Comparison of ENCODE assay signal across 1 cellular context in the genomic region with DNA sequence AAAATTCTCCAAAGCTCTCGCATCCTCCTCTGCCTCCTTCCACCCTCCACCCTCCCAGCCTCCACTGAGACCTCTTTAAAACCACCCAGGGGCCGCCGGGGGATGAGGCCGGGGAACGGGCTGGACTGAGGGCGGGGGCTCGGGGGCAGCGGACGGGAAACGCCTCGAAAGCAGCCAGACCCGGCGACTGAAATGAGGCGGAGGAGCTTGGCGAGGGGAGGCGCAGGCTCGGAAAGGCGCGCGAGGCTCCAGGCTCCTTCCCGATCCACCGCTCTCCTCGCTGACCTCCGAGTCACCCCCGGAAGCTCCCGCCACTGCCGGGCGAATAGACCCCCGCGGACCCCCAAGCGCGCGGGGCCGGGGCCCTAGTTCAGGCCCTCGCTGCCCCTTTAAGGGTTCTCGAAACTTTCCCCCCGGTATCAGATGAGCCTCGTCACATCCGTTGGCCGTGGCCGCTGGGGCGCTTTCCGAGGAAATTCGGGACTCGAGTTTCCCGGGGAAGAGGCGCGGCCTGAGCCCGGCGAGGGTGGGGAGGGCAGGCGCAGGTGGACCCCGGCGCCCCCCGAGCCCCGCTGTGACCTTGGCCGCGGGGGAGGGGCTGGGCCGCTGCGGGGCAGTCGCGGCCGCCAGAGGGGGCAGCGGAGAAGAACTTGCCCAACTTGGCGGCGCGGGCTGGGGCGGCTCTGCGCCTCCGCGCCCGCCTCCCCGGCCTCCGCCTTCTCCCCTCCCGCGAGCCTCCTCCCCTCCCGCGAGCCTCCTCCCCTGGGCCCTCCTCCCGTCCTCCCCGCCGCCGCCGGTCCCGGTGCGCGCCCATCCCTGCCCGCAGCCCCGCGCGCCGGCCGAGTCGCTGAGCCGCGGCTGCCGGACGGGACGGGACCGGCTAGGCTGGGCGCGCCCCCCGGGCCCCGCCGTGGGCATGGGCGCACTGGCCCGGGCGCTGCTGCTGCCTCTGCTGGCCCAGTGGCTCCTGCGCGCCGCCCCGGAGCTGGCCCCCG.
TF ChIP-seq lines count a peak whose summit lies in the region.

Gene BACE2 (plus strand): TSS at position 813 of the 995 bp plus-strand sequence. CDS start 104 bp downstream, at position 917.

TF ChIP-seq in HEK293, 187 proteins besides CTCF, POLR2A, EP300 and RAD21 (continued from another document and continues in another):
- TF ChIP-seq ZNF19 (tag by site-specific recombination; IDR thresholded peaks at IDR 0.05; ENCODE audit: low read depth) (no peak), ZNF37A (tag by site-specific recombination; IDR thresholded peaks at IDR 0.05) (no peak; the same call in 1 of the 2 replicates), ZNF341 (tag by site-specific recombination; IDR thresholded peaks at IDR 0.05; ENCODE audit: low read depth) (peak; percentile 40; the same call in 1 of the 2 replicates), ZNF24 (tag by site-specific recombination; IDR thresholded peaks at IDR 0.05) (no peak), ZNF48 (tag by site-specific recombination; IDR thresholded peaks at IDR 0.05) (no peak), ZNF366 (tag by site-specific recombination; conservative IDR thresholded peaks at IDR 0.05) (no peak), ZNF311 (tag by site-specific recombination; IDR thresholded peaks at IDR 0.05; ENCODE audit: borderline replicate concordance) (no peak), TRIM28 (IDR thresholded peaks at IDR 0.05; ENCODE audit: borderline replicate concordance, low read length) (no peak), ZNF596 (tag by site-specific recombination; IDR thresholded peaks at IDR 0.05) (0 out of 2 replicates have a peak, but pooled peaks have one; percentile 28), ZNF747 (tag by site-specific recombination; IDR thresholded peaks at IDR 0.05) (no peak), GLI2 (tag by site-specific recombination; IDR thresholded peaks at IDR 0.05; ENCODE audit: borderline replicate concordance, low read depth) (no peak), ZNF266 (tag by site-specific recombination; IDR thresholded peaks at IDR 0.05; ENCODE audit: low read depth) (no peak), GLIS2 (tag by site-specific recombination; IDR thresholded peaks at IDR 0.05) (peak; percentile 79), ZNF473 (tag by site-specific recombination; IDR thresholded peaks at IDR 0.05) (no peak), SALL2 (tag by site-specific recombination; IDR thresholded peaks at IDR 0.05; ENCODE audit: borderline replicate concordance) (no peak), ZNF785 (tag by site-specific recombination; IDR thresholded peaks at IDR 0.05) (no peak), KLF10 (tag by site-specific recombination; IDR thresholded peaks at IDR 0.05) (0 out of 2 replicates have a peak, but pooled peaks have one; percentile 49), ZNF776 (tag by site-specific recombination; IDR thresholded peaks at IDR 0.05; ENCODE audit: borderline replicate concordance) (no peak), ZBTB17 (tag by site-specific recombination; IDR thresholded peaks at IDR 0.05) (no peak; the same call in 1 of the 2 replicates), ZNF76 (tag by site-specific recombination; IDR thresholded peaks at IDR 0.05; ENCODE audit: borderline replicate concordance, low read depth) (peak; percentile 32; the same call in 1 of the 2 replicates), MZF1 (tag by site-specific recombination; IDR thresholded peaks at IDR 0.05; ENCODE audit: borderline replicate concordance) (no peak), ZBTB21 (tag by site-specific recombination; IDR thresholded peaks at IDR 0.05) (no peak), ZNF404 (tag by site-specific recombination; IDR thresholded peaks at IDR 0.05) (no peak), SCRT1 (tag by site-specific recombination; IDR thresholded peaks at IDR 0.05; ENCODE audit: borderline replicate concordance) (no peak), PRDM1 (tag by site-specific recombination; IDR thresholded peaks at IDR 0.05) (no peak), ZNF629 (tag by site-specific recombination; IDR thresholded peaks at IDR 0.05) (peak; percentile 36; the same call in 1 of the 2 replicates), ZNF777 (tag by site-specific recombination; IDR thresholded peaks at IDR 0.05; ENCODE audit: borderline replicate concordance) (no peak), TCF7L2 (IDR thresholded peaks at IDR 0.05; ENCODE audit: borderline replicate concordance, low read depth, low read length) (no peak), ZNF654 (tag by site-specific recombination; IDR thresholded peaks at IDR 0.05; ENCODE audit: low read depth) (no peak), GLIS1 (tag by site-specific recombination; IDR thresholded peaks at IDR 0.05) (no peak), MEIS1 (CRISPR knock-in tag; IDR thresholded peaks at IDR 0.05; ENCODE audit: borderline replicate concordance) (no peak), GLI4 (tag by site-specific recombination; IDR thresholded peaks at IDR 0.05) (no peak), ZNF514 (tag by site-specific recombination; IDR thresholded peaks at IDR 0.05) (no peak), ZNF530 (tag by site-specific recombination; IDR thresholded peaks at IDR 0.05; ENCODE audit: low read depth) (no peak), RBAK (tag by site-specific recombination; IDR thresholded peaks at IDR 0.05) (no peak), BCL11A (tag by site-specific recombination; IDR thresholded peaks at IDR 0.05; ENCODE audit: low read depth) (no peak), ZNF792 (tag by site-specific recombination; IDR thresholded peaks at IDR 0.05) (no peak), HOXC10 (CRISPR knock-in tag; IDR thresholded peaks at IDR 0.05) (no peak), ZNF146 (tag by site-specific recombination; IDR thresholded peaks at IDR 0.05) (no peak), SP7 (tag by site-specific recombination; IDR thresholded peaks at IDR 0.05) (peak; percentile 51; the same call in 1 of the 2 replicates), ZBTB8A (tag by site-specific recombination; IDR thresholded peaks at IDR 0.05) (peak; percentile 91), SCRT2 (tag by site-specific recombination; IDR thresholded peaks at IDR 0.05) (no peak), ZNF548 (tag by site-specific recombination; IDR thresholded peaks at IDR 0.05) (no peak), ZNF169 (tag by site-specific recombination; IDR thresholded peaks at IDR 0.05) (no peak), ZNF248 (tag by site-specific recombination; IDR thresholded peaks at IDR 0.05) (no peak), ZBTB20 (tag by site-specific recombination; IDR thresholded peaks at IDR 0.05) (peak; percentile 58; the same call in 1 of the 2 replicates), ZNF585B (tag by site-specific recombination; IDR thresholded peaks at IDR 0.05) (no peak)
- TF ChIP-seq, protein P1, sequence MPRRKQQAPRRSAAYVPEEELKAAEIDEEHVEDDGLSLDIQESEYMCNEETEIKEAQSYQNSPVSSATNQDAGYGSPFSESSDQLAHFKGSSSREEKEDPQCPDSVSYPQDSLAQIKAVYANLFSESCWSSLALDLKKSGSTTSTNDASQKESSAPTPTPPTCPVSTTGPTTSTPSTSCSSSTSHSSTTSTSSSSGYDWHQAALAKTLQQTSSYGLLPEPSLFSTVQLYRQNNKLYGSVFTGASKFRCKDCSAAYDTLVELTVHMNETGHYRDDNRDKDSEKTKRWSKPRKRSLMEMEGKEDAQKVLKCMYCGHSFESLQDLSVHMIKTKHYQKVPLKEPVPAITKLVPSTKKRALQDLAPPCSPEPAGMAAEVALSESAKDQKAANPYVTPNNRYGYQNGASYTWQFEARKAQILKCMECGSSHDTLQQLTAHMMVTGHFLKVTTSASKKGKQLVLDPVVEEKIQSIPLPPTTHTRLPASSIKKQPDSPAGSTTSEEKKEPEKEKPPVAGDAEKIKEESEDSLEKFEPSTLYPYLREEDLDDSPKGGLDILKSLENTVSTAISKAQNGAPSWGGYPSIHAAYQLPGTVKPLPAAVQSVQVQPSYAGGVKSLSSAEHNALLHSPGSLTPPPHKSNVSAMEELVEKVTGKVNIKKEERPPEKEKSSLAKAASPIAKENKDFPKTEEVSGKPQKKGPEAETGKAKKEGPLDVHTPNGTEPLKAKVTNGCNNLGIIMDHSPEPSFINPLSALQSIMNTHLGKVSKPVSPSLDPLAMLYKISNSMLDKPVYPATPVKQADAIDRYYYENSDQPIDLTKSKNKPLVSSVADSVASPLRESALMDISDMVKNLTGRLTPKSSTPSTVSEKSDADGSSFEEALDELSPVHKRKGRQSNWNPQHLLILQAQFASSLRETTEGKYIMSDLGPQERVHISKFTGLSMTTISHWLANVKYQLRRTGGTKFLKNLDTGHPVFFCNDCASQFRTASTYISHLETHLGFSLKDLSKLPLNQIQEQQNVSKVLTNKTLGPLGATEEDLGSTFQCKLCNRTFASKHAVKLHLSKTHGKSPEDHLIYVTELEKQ (tag by site-specific recombination; IDR thresholded peaks at IDR 0.05; ENCODE audit: borderline replicate concordance), result no peak
- TF ChIP-seq, protein P2, sequence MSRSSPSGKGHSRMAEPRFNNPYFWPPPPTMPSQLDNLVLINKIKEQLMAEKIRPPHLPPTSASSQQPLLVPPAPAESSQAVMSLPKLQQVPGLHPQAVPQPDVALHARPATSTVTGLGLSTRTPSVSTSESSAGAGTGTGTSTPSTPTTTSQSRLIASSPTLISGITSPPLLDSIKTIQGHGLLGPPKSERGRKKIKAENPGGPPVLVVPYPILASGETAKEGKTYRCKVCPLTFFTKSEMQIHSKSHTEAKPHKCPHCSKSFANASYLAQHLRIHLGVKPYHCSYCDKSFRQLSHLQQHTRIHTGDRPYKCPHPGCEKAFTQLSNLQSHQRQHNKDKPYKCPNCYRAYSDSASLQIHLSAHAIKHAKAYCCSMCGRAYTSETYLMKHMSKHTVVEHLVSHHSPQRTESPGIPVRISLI (tag by site-specific recombination; IDR thresholded peaks at IDR 0.05), result no peak
- TF ChIP-seq, protein P3, sequence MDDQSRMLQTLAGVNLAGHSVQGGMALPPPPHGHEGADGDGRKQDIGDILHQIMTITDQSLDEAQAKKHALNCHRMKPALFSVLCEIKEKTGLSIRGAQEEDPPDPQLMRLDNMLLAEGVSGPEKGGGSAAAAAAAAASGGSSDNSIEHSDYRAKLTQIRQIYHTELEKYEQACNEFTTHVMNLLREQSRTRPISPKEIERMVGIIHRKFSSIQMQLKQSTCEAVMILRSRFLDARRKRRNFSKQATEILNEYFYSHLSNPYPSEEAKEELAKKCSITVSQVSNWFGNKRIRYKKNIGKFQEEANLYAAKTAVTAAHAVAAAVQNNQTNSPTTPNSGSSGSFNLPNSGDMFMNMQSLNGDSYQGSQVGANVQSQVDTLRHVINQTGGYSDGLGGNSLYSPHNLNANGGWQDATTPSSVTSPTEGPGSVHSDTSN (CRISPR knock-in tag; IDR thresholded peaks at IDR 0.05), result no peak
- TF ChIP-seq, protein P4, sequence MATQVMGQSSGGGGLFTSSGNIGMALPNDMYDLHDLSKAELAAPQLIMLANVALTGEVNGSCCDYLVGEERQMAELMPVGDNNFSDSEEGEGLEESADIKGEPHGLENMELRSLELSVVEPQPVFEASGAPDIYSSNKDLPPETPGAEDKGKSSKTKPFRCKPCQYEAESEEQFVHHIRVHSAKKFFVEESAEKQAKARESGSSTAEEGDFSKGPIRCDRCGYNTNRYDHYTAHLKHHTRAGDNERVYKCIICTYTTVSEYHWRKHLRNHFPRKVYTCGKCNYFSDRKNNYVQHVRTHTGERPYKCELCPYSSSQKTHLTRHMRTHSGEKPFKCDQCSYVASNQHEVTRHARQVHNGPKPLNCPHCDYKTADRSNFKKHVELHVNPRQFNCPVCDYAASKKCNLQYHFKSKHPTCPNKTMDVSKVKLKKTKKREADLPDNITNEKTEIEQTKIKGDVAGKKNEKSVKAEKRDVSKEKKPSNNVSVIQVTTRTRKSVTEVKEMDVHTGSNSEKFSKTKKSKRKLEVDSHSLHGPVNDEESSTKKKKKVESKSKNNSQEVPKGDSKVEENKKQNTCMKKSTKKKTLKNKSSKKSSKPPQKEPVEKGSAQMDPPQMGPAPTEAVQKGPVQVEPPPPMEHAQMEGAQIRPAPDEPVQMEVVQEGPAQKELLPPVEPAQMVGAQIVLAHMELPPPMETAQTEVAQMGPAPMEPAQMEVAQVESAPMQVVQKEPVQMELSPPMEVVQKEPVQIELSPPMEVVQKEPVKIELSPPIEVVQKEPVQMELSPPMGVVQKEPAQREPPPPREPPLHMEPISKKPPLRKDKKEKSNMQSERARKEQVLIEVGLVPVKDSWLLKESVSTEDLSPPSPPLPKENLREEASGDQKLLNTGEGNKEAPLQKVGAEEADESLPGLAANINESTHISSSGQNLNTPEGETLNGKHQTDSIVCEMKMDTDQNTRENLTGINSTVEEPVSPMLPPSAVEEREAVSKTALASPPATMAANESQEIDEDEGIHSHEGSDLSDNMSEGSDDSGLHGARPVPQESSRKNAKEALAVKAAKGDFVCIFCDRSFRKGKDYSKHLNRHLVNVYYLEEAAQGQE (tag by site-specific recombination; IDR thresholded peaks at IDR 0.05), result no peak
- TF ChIP-seq, protein P5, sequence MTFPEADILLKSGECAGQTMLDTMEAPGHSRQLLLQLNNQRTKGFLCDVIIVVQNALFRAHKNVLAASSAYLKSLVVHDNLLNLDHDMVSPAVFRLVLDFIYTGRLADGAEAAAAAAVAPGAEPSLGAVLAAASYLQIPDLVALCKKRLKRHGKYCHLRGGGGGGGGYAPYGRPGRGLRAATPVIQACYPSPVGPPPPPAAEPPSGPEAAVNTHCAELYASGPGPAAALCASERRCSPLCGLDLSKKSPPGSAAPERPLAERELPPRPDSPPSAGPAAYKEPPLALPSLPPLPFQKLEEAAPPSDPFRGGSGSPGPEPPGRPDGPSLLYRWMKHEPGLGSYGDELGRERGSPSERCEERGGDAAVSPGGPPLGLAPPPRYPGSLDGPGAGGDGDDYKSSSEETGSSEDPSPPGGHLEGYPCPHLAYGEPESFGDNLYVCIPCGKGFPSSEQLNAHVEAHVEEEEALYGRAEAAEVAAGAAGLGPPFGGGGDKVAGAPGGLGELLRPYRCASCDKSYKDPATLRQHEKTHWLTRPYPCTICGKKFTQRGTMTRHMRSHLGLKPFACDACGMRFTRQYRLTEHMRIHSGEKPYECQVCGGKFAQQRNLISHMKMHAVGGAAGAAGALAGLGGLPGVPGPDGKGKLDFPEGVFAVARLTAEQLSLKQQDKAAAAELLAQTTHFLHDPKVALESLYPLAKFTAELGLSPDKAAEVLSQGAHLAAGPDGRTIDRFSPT (tag by site-specific recombination; IDR thresholded peaks at IDR 0.05), result no peak
- TF ChIP-seq, protein P6, sequence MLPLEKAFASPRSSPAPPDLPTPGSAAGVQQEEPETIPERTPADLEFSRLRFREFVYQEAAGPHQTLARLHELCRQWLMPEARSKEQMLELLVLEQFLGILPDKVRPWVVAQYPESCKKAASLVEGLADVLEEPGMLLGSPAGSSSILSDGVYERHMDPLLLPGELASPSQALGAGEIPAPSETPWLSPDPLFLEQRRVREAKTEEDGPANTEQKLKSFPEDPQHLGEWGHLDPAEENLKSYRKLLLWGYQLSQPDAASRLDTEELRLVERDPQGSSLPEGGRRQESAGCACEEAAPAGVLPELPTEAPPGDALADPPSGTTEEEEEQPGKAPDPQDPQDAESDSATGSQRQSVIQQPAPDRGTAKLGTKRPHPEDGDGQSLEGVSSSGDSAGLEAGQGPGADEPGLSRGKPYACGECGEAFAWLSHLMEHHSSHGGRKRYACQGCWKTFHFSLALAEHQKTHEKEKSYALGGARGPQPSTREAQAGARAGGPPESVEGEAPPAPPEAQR (tag by site-specific recombination; IDR thresholded peaks at IDR 0.05), result no peak
